30 cellular contexts compared by ENCODE assay signal in the genomic region with DNA sequence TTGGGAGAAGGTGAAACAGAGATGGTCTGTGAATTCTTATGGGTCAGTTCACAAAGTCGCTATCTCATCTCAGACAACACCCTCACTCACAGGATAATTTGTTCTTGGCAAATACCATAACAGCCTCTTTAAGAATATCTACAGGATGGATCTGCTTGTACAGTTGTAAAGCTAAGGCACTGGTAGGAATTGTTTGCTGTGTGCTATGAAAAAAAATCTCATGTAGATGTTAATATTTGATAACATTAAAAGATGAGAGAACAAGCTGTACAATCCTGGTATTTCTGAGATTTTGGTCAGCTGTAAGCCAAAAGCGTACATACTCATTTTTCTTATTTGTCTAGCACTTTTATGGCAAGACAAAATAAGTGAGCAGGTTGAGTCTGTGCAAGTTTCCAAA.
"Had no signal": no experiment of that assay in that cellular context is flagged by ENCODE, and none has a peak within 500 bp of the region (broad histone marks: within the 10 kb centered on the region; RNA-seq: fewer than 3 reads in every experiment).

No MANE protein-coding gene starts in this region.

- H3K36me3 ChIP-seq: adrenal gland, esophagus squamous epithelium, heart left ventricle, WERI-Rb-1 had no signal

- FAIRE-seq: colon, frontal cortex had no signal

- H3K9me3 ChIP-seq: body of pancreas, esophagus squamous epithelium, heart left ventricle had no signal

- H3K4me1 ChIP-seq: adrenal gland, body of pancreas, esophagus squamous epithelium had no signal

- DNase-seq: activated B cell treated with CpG ODN at 0.5 μM for 24 hours; activated CD4-positive, alpha-beta T cell treated with anti-CD3 and anti-CD28 coated beads for 48 hours; activated CD4-positive, alpha-beta T cell treated with anti-CD3 and anti-CD28 coated beads, Interleukin-2, amount 50 U/mL, for 1 hour; activated CD4-positive, alpha-beta T cell treated with anti-CD3 and anti-CD28 coated beads, Interleukin-2, amount 50 U/mL, for 48 hours; activated CD8-positive, alpha-beta memory T cell treated with anti-CD3 and anti-CD28 coated beads for 24 hours; activated CD8-positive, alpha-beta T cell treated with anti-CD3 and anti-CD28 coated beads for 36 hours; activated effector memory CD4-positive, alpha-beta T cell treated with Interleukin-2 at 50 U/mL for 16 hours; activated gamma-delta T cell treated with Interleukin-2 at 50 U/mL for 16 hours; activated naive CD4-positive, alpha-beta T cell treated with Interleukin-2 at 50 U/mL for 16 hours; activated naive CD8-positive, alpha-beta T cell treated with anti-CD3 and anti-CD28 coated beads for 36 hours; activated naive CD8-positive, alpha-beta T cell treated with anti-CD3 and anti-CD28 coated beads, Interleukin-2, amount 50 U/mL, for 24 hours; activated T-cell treated with anti-CD3 and anti-CD28 coated beads, Interleukin-2, amount 50 U/mL, for 4 hours; adrenal gland; amygdala; aorta; body of pancreas; caudate nucleus; cortex of kidney; dermis blood vessel endothelial cell; effector CD4-positive, alpha-beta T cell; effector memory CD8-positive, alpha-beta T cell; erythroblast; esophagus squamous epithelium; heart left ventricle; T-helper 1 cell; T-helper 17 cell; T1000; WERI-Rb-1 had no signal

- H3K4me3 ChIP-seq: adrenal gland, body of pancreas, esophagus squamous epithelium, heart left ventricle had no signal

- H3K27ac ChIP-seq: adrenal gland, body of pancreas, esophagus squamous epithelium, heart left ventricle, WERI-Rb-1 had no signal

- H3K27me3 ChIP-seq: adrenal gland, body of pancreas, esophagus squamous epithelium, heart left ventricle had no signal
